ENCODE assay signal across 22 cellular contexts in the genomic region with DNA sequence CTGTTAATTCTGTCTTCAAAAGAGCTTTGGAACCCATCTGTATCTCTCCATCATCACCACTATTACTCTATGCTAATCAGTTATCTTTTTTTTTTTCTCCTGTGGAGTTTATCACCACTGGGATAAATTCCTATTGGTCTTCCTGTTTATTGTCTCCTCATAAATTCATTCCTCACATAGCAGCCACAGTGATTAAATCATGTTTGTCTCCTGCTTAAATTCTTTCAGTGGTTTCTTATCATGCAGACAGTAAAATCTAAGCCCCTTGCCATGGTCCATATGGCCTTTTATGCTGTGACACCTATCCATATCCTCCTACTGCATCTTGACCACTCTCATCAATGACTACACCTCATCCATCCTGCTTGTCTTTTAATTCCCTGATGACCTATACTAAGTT.
DNase-seq lines count a peak whose midpoint lies in the region; ATAC-seq, FAIRE-seq and TF ChIP-seq lines count a peak whose summit lies in the region.
"Had no signal": no experiment of that assay in that cellular context is flagged by ENCODE, and none has a peak within 500 bp of the region (broad histone marks: within the 10 kb centered on the region; RNA-seq: fewer than 3 reads in every experiment).

No MANE protein-coding gene starts in this region.

- TF ChIP-seq RAD21 in IMR-90 (IDR thresholded peaks at IDR 0.05; ENCODE audit: low read length) (no peak), H1 (IDR thresholded peaks at IDR 0.05 in 1 of 2, conservative IDR thresholded peaks at IDR 0.05 in 1 of 2; ENCODE audit: low read depth in 2 of 2, low read length in 2 of 2) (no peak)

- H2BK20ac ChIP-seq in IMR-90 (ENCODE audit: low read depth, low read length) (no peak overlapping the region), H1 (ENCODE audit: low read length) (no peak overlapping the region)

- no peaks in the 10 kb centered on the region for H3K79me1 ChIP-seq in IMR-90 (ENCODE audit: low read depth in 1 of 2, low read length in 2 of 2)
- H3K79me1 ChIP-seq in H1 (ENCODE audit: low read depth, low read length): no peaks in the 10 kb centered on the region

- no peak for FAIRE-seq in H1 (lab: Jason Lieb, UNC)
- FAIRE-seq: A549, GM19239, H54 had no signal

- H4K20me1 ChIP-seq in IMR-90 (ENCODE audit: insufficient read depth, low read length) (no peaks in the 10 kb centered on the region), H1 (replicated peaks in 1 of 2; ENCODE audit: control insufficient read depth in 1 of 2, insufficient read depth in 2 of 2, low read length in 2 of 2) (no peaks in the 10 kb centered on the region)
- H4K20me1 ChIP-seq: BLaER1 had no signal

- ATAC-seq in IMR-90 (ENCODE audit: low read depth): no peak
- ATAC-seq in HG02885 (IDR thresholded peaks at IDR 0.05; ENCODE audit: poor library complexity, unreplicated experiment): no peak
- ATAC-seq: A549 had no signal

- TF ChIP-seq EP300 in H1 (IDR thresholded peaks at IDR 0.05; ENCODE audit: borderline replicate concordance in 1 of 2, low read depth in 2 of 2, low read length in 2 of 2): no peak

- in situ Hi-C loops in IMR-90 (cut with MboI; ENCODE audit: low sequenced_read_pairs): no loop called here

- POLR2A ChIA-PET in IMR-90 (lab: Charles Lee; ENCODE audit: unreplicated experiment): no interaction called here
- POLR2A ChIA-PET in H1 (lab: Charles Lee; ENCODE audit: partially characterized antibody): no interaction called here

- H3K27ac ChIP-seq in IMR-90 (ENCODE audit: insufficient read depth, low read length): no peak overlapping the region
- no peak overlapping the region for H3K27ac ChIP-seq in H1 (ENCODE audit: low read depth, low read length)
- H3K27ac ChIP-seq: A549, BLaER1, GM23248, HL-60 had no signal

- H2AFZ ChIP-seq in IMR-90 (replicated peaks; ENCODE audit: low read length, poor library complexity): no peak overlapping the region
- H2AFZ ChIP-seq in H1 (ENCODE audit: low read length): no peak overlapping the region
- H2AFZ ChIP-seq: GM23248 had no signal

- no TSS peak for BruUV-seq in IMR-90 (replicated peaks; lab: Mats Ljungman, UMichigan)

- H3K9ac ChIP-seq in IMR-90 (ENCODE audit: low read depth, low read length): no peak overlapping the region
- no peak overlapping the region for H3K9ac ChIP-seq in H1 (replicated peaks in 1 of 4; ENCODE audit: extremely low read depth in 1 of 4, low read depth in 3 of 4, low read length in 3 of 4)
- H3K9ac ChIP-seq: BLaER1, GM23248 had no signal

- H3K27me3 ChIP-seq in IMR-90 (ENCODE audit: control insufficient read depth, insufficient read depth, low read length) (no peaks in the 10 kb centered on the region), H1 (replicated peaks in 1 of 4; ENCODE audit: control insufficient read depth in 3 of 4, extremely low read depth in 1 of 4, insufficient read depth in 3 of 4, low read length in 3 of 4) (no peaks in the 10 kb centered on the region)
- H3K27me3 ChIP-seq: BLaER1 had no signal

- no peak overlapping the region for H2BK120ac ChIP-seq in IMR-90 (ENCODE audit: low read depth, low read length)
- H2BK120ac ChIP-seq in H1 (replicated peaks; ENCODE audit: low read depth, low read length): no peak overlapping the region

- H3K23me2 ChIP-seq in H1 (ENCODE audit: low read depth, low read length): no peaks in the 10 kb centered on the region

- H3K14ac ChIP-seq in IMR-90 (replicated peaks; ENCODE audit: low read depth, low read length) (0 out of 2 replicates have a peak overlapping the region, but pooled peaks have one; percentile 57), H1 (ENCODE audit: insufficient read length) (no peak overlapping the region)

- H3K23ac ChIP-seq in IMR-90 (ENCODE audit: low read depth, low read length) (no peak overlapping the region), H1 (ENCODE audit: insufficient read length) (no peak overlapping the region)

- TF ChIP-seq POLR2A in IMR-90 (IDR thresholded peaks at IDR 0.05; ENCODE audit: low read depth, low read length) (no peak), H1 (IDR thresholded peaks at IDR 0.05; ENCODE audit: control extremely low read depth in 1 of 2, low read depth in 2 of 2, low read length in 2 of 2) (no peak)

- H4K91ac ChIP-seq in IMR-90 (ENCODE audit: insufficient read depth, low read depth, low read length): no peak overlapping the region
- no peak overlapping the region for H4K91ac ChIP-seq in H1 (replicated peaks; ENCODE audit: insufficient read length, low read length)

- H3K9me3 ChIP-seq in IMR-90 (ENCODE audit: control insufficient read depth, insufficient read depth, low read length) (no peaks in the 10 kb centered on the region), H1 (ENCODE audit: insufficient read depth in 2 of 2, low read depth in 1 of 2, low read length in 1 of 2) (no peaks in the 10 kb centered on the region)
- H3K9me3 ChIP-seq: A549 had no signal

- H2AK5ac ChIP-seq in IMR-90 (ENCODE audit: low read depth, low read length) (no peak overlapping the region), H1 (ENCODE audit: low read depth, low read length) (no peak overlapping the region)

- H2AK9ac ChIP-seq in IMR-90 (replicated peaks; ENCODE audit: low read depth, low read length, poor library complexity): no peak overlapping the region

- no peak overlapping the region for H3K4me3 ChIP-seq in IMR-90 (ENCODE audit: insufficient read depth, low read depth, low read length)
- H3K4me3 ChIP-seq in H1 (ENCODE audit: extremely low read depth in 1 of 4, insufficient read depth in 2 of 4, low read depth in 3 of 4, low read length in 4 of 4): no peak overlapping the region
- H3K4me3 ChIP-seq: A549, BLaER1, GM23248 had no signal

- TF ChIP-seq CTCF in IMR-90 (conservative IDR thresholded peaks at IDR 0.05; ENCODE audit: low read depth, low read length) (no peak), H1 (IDR thresholded peaks at IDR 0.05; ENCODE audit: control extremely low read depth in 1 of 3, insufficient read depth in 1 of 3, low read depth in 1 of 3, low read length in 3 of 3) (no peak)

- no peaks in the 10 kb centered on the region for H3K79me2 ChIP-seq in H1 (ENCODE audit: control insufficient read depth in 1 of 2, insufficient read depth in 2 of 2, low read length in 2 of 2)

- no peaks in the 10 kb centered on the region for H3K9me1 ChIP-seq in IMR-90 (ENCODE audit: insufficient read depth, low read length)

- DNase-seq in EH (ENCODE audit: low read depth) (peak; percentile 78), IMR-90 (no peak), H1 (ENCODE audit: low read depth in 1 of 2, low spot score in 2 of 2) (no peak), NCI-H1105 treated with DMSO at 0.1 percent for 48 hours (lab: John Stamatoyannopoulos, UW) (no peak)
- no peak for DNase-seq in stimulated activated CD4-positive, alpha-beta T cell treated with anti-CD3 and anti-CD28 coated beads, Interleukin-4, amount 100 ng/mL, for 4 hours
- DNase-seq in activated CD4-positive, alpha-beta T cell treated with anti-CD3 and anti-CD28 coated beads, Interleukin-2, amount 50 U/mL, for 48 hours: no peak
- DNase-seq: CD8-positive, alpha-beta memory T cell; COR-L47; DMS 273 treated with DMSO at 0.1 percent for 48 hours; DMS53; DND-41; GDM1; GM23248; HCEC 1CT; Karpas-422; KBM-7 had no signal

- H3K4me2 ChIP-seq in IMR-90 (ENCODE audit: low read depth, low read length) (no peak overlapping the region), H1 (ENCODE audit: insufficient read depth in 1 of 2, low read depth in 2 of 2, low read length in 2 of 2) (no peak overlapping the region)
- H3K4me2 ChIP-seq: A549, BLaER1 had no signal

- H3K4ac ChIP-seq in IMR-90 (ENCODE audit: low read depth, low read length) (no peak overlapping the region), H1 (replicated peaks; ENCODE audit: insufficient read length, low read depth, low read length) (no peak overlapping the region)

- no peaks in the 10 kb centered on the region for H3K4me1 ChIP-seq in IMR-90 (ENCODE audit: control insufficient read depth, insufficient read depth, low read length)
- peaks cover 0 to 3% (median 1%) of the 10 kb centered on the region in 4 experiments; a peak in 2 of 7 replicates for H3K4me1 ChIP-seq in H1 (replicated peaks in 1 of 4; ENCODE audit: control insufficient read depth in 3 of 4, insufficient read depth in 4 of 4, low read length in 3 of 4)
- H3K4me1 ChIP-seq: A549, BLaER1 had no signal

- H4K8ac ChIP-seq in IMR-90 (ENCODE audit: low read depth in 2 of 2, low read length in 2 of 2) (no peak overlapping the region), H1 (ENCODE audit: extremely low read depth, insufficient read depth, low read length) (no peak overlapping the region)

- no peak overlapping the region for H2BK5ac ChIP-seq in IMR-90 (ENCODE audit: low read depth, low read length, poor library complexity, severe bottlenecking)
- H2BK5ac ChIP-seq in H1 (ENCODE audit: low read depth, low read length): no peak overlapping the region

- no peak overlapping the region for H2BK12ac ChIP-seq in H1 (ENCODE audit: low read depth, low read length)

- no peak overlapping the region for H3K18ac ChIP-seq in IMR-90 (ENCODE audit: low read depth, low read length)
- H3K18ac ChIP-seq in H1 (ENCODE audit: extremely low read depth, low read length): no peak overlapping the region

- intact Hi-C loops in IMR-90 (cut with micrococcal nuclease): no loop called here

- CTCF ChIA-PET in IMR-90 (lab: Yijun Ruan, JAX) (no interaction called here), H1 (lab: Charles Lee; ENCODE audit: partially characterized antibody) (interaction anchor here (0.6 kb wide), 1 partner anchor 982 kb away, joined by 3 read pairs; no protein-coding TSS in a partner anchor)

- H3K56ac ChIP-seq in IMR-90 (ENCODE audit: extremely low read depth, insufficient read depth, low read length) (no peak overlapping the region), H1 (replicated peaks; ENCODE audit: insufficient read length, low read depth, low read length) (no peak overlapping the region)

- H4K5ac ChIP-seq in IMR-90 (ENCODE audit: low read depth, low read length) (no peak overlapping the region), H1 (ENCODE audit: insufficient read length, low read depth, low read length) (no peak overlapping the region)

- dilution Hi-C loops in IMR-90 (cut with HindIII; ENCODE audit: low sequenced_read_pairs, unreplicated experiment): no loop called here

- H2BK15ac ChIP-seq in IMR-90 (ENCODE audit: low read depth, low read length) (no peak overlapping the region), H1 (ENCODE audit: low read length) (0 out of 2 replicates have a peak overlapping the region, but pooled peaks have one; percentile 22)

- H3K36me3 ChIP-seq in IMR-90 (ENCODE audit: control insufficient read depth, insufficient read depth, low read length): no peaks in the 10 kb centered on the region
- H3K36me3 ChIP-seq in H1 (ENCODE audit: control insufficient read depth in 2 of 4, insufficient read depth in 4 of 4, low read length in 3 of 4): no peaks in the 10 kb centered on the region
- H3K36me3 ChIP-seq: BLaER1 had no signal

TF ChIP-seq in IMR-90, 13 proteins besides CTCF, POLR2A, EP300 and RAD21 (continues in another document):
- TF ChIP-seq MAZ (IDR thresholded peaks at IDR 0.05; ENCODE audit: borderline replicate concordance, low read depth, low read length) (no peak), NFE2L2 (IDR thresholded peaks at IDR 0.05; ENCODE audit: low read depth, low read length) (no peak)

TF ChIP-seq in H1, 55 proteins besides CTCF, POLR2A, EP300 and RAD21 (continues in another document):
- TF ChIP-seq POU5F1 (IDR thresholded peaks at IDR 0.05; ENCODE audit: low read depth, low read length) (no peak), EGR1 (IDR thresholded peaks at IDR 0.05; ENCODE audit: borderline replicate concordance, low read depth, low read length) (no peak), CBX5 (IDR thresholded peaks at IDR 0.05; ENCODE audit: low read depth, low read length) (no peak)
